ENCODE assay signal across 19 cellular contexts in genomic region chr14:52025952-52026510, GRCh38. TPM values are rescaled to one million over a fixed set of nuclear protein-coding genes. Genes with fewer than 3 reads are reported as not detected.
DNase-seq lines count a peak whose midpoint lies in the region; ATAC-seq and TF ChIP-seq lines count a peak whose summit lies in the region.
"Had no signal": no experiment of that assay in that cellular context is flagged by ENCODE, and none has a peak within 500 bp of the region (broad histone marks: within the 10 kb centered on the region; RNA-seq: fewer than 3 reads in every experiment).

No MANE protein-coding gene starts in this region.

- H3K4me2 ChIP-seq in osteoblast (ENCODE audit: insufficient read depth, low read length), result peak overlapping the region; percentile 4
- H3K4me2 ChIP-seq: PC-9 had no signal

- H3K4me1 ChIP-seq in osteoblast (ENCODE audit: insufficient read depth, low read length) (peaks cover 37% of the 10 kb centered on the region), upper lobe of right lung (no peaks in the 10 kb centered on the region)

- peaks cover 4% of the 10 kb centered on the region for H3K9me3 Mint-ChIP-seq in activated naive CD4-positive, alpha-beta T cell treated with anti-CD3 and anti-CD28 coated beads for 36 hours

- no peaks in the 10 kb centered on the region for H3K27me3 Mint-ChIP-seq in activated naive CD4-positive, alpha-beta T cell treated with anti-CD3 and anti-CD28 coated beads for 36 hours (ENCODE audit: low read depth)
- H3K27me3 Mint-ChIP-seq: activated B cell treated with CpG ODN at 0.5 μM for 24 hours had no signal

- DNase-seq in Right ventricle myocardium superior (no peak), cardiac septum (ENCODE audit: low spot score) (no peak), fibroblast of mammary gland (ENCODE audit: low read depth) (peak; percentile 65), osteoblast (ENCODE audit: insufficient read length, low spot score, missing footprints) (no peak), upper lobe of right lung (no peak), activated gamma-delta T cell (lab: John Stamatoyannopoulos, UW) (no peak)
- no peak for DNase-seq in activated naive CD4-positive, alpha-beta T cell treated with anti-CD3 and anti-CD28 coated beads for 36 hours
- DNase-seq: 8988T; activated B cell treated with CpG ODN at 0.5 μM for 24 hours; activated CD8-positive, alpha-beta memory T cell treated with anti-CD3 and anti-CD28 coated beads for 24 hours; DMS53; NCI-H1436; NCI-H748 treated with DMSO at 0.1 percent for 48 hours; ovary; PC-9; stimulated activated CD8-positive, alpha-beta memory T cell treated with anti-CD3 and anti-CD28 coated beads, Interleukin-4, amount 100 ng/mL, for 48 hours had no signal

- peak overlapping the region; percentile 81 for H3K27ac ChIP-seq in osteoblast (ENCODE audit: low read depth, low read length)
- H3K27ac ChIP-seq in upper lobe of right lung, result peak overlapping the region; percentile 17
- H3K27ac ChIP-seq: ovary, PC-9, suprapubic skin had no signal

- ATAC-seq in Right ventricle myocardium superior (ENCODE audit: poor library complexity) (peak; percentile 3), upper lobe of right lung (no peak), GM19397 (IDR thresholded peaks at IDR 0.05; ENCODE audit: unreplicated experiment) (no peak)

- H3K27me3 ChIP-seq in osteoblast (ENCODE audit: insufficient read depth, low read length) (no peaks in the 10 kb centered on the region), upper lobe of right lung (no peaks in the 10 kb centered on the region)
- H3K27me3 ChIP-seq: adrenal gland, ovary, suprapubic skin had no signal

- H4K20me1 ChIP-seq in osteoblast (ENCODE audit: insufficient read depth, low read length), result no peaks in the 10 kb centered on the region

- intact Hi-C loops in Right ventricle myocardium superior (cut with DNase I), result no loop called here
- intact Hi-C loops in cardiac septum (cut with DNase I), result loop anchor here (10.0 kb wide), 1 partner anchor 239 kb away; the partner anchor contains the start of gene PTGDR
- intact Hi-C loops in upper lobe of right lung (cut with DNase I), result no loop called here
- intact Hi-C loops in activated naive CD4-positive, alpha-beta T cell treated with anti-CD3 and anti-CD28 coated beads for 36 hours (cut with micrococcal nuclease), result loop anchor here (10.0 kb wide), 1 partner anchor 249 kb away; no protein-coding TSS in a partner anchor

- H3K4me3 ChIP-seq in fibroblast of mammary gland (ENCODE audit: control insufficient read depth, low read depth, low read length) (no peak overlapping the region), osteoblast (ENCODE audit: insufficient read depth, low read length) (no peak overlapping the region), upper lobe of right lung (no peak overlapping the region)
- H3K4me3 ChIP-seq: adrenal gland, ovary, PC-9, suprapubic skin had no signal

- no peak overlapping the region for H2AFZ ChIP-seq in osteoblast (ENCODE audit: low read length)
- H2AFZ ChIP-seq: PC-9 had no signal

- H3K79me2 ChIP-seq in osteoblast (ENCODE audit: insufficient read depth, low read length), result no peaks in the 10 kb centered on the region

- peaks cover 29% of the 10 kb centered on the region for H3K4me1 Mint-ChIP-seq in activated naive CD4-positive, alpha-beta T cell treated with anti-CD3 and anti-CD28 coated beads for 36 hours (ENCODE audit: low read depth)

- TF ChIP-seq CTCF in fibroblast of mammary gland (conservative IDR thresholded peaks at IDR 0.05; ENCODE audit: control insufficient read depth, insufficient read depth, low read depth, low read length) (no peak), osteoblast (IDR thresholded peaks at IDR 0.05; ENCODE audit: extremely low read depth, low read depth, low read length) (no peak), upper lobe of right lung (IDR thresholded peaks at IDR 0.05) (no peak)

- no peak overlapping the region for H3K4me3 Mint-ChIP-seq in activated naive CD4-positive, alpha-beta T cell treated with anti-CD3 and anti-CD28 coated beads for 36 hours
- H3K4me3 Mint-ChIP-seq: activated B cell treated with CpG ODN at 0.5 μM for 24 hours had no signal

- H3K36me3 Mint-ChIP-seq in activated naive CD4-positive, alpha-beta T cell treated with anti-CD3 and anti-CD28 coated beads for 36 hours (ENCODE audit: low read depth), result no peaks in the 10 kb centered on the region

- no peak overlapping the region for H3K27ac Mint-ChIP-seq in activated naive CD4-positive, alpha-beta T cell treated with anti-CD3 and anti-CD28 coated beads for 36 hours
- H3K27ac Mint-ChIP-seq: activated B cell treated with CpG ODN at 0.5 μM for 24 hours had no signal

- CTCF ChIA-PET in activated naive CD4-positive, alpha-beta T cell treated with anti-CD3 and anti-CD28 coated beads for 36 hours (lab: Charles Lee), result interaction anchor here (1.0 kb wide), 1 partner anchor 250 kb away, joined by 4 read pairs; no protein-coding TSS in a partner anchor

- H3K9me3 ChIP-seq in osteoblast (ENCODE audit: low read depth, low read length) (no peaks in the 10 kb centered on the region), upper lobe of right lung (no peaks in the 10 kb centered on the region)
- H3K9me3 ChIP-seq: adrenal gland, ovary, suprapubic skin had no signal

- H3K36me3 ChIP-seq in osteoblast (ENCODE audit: insufficient read depth, low read length), result peaks cover 3% of the 10 kb centered on the region
- no peaks in the 10 kb centered on the region for H3K36me3 ChIP-seq in upper lobe of right lung
- H3K36me3 ChIP-seq: ovary, suprapubic skin had no signal

RNA-seq across cellular contexts. Expression of gene RTRAF, which starts 36.7 kb away (rescaled TPM):
- total RNA-seq in Right ventricle myocardium superior, result 218 TPM
- 159 TPM for total RNA-seq in cardiac septum
- 53.2 and 63.6 TPM in 2 replicates for total RNA-seq in osteoblast
- total RNA-seq in upper lobe of right lung, result 104 TPM
- total RNA-seq in activated naive CD4-positive, alpha-beta T cell treated with anti-CD3 and anti-CD28 coated beads for 36 hours, result 100 to 1,000 TPM; 255 to 275 TPM

RNA-seq across cellular contexts. Expression of gene NID2, which starts 42.8 kb away (rescaled TPM):
- total RNA-seq in Right ventricle myocardium superior (39.5 TPM), cardiac septum (37.3 TPM), osteoblast (138 and 141 TPM in 2 replicates), upper lobe of right lung (17.9 TPM)
- total RNA-seq in activated naive CD4-positive, alpha-beta T cell treated with anti-CD3 and anti-CD28 coated beads for 36 hours, result not detected
- total RNA-seq: activated B cell treated with CpG ODN at 0.5 μM for 24 hours had no signal

Comparison
In these comparisons a context has a peak if more than half of its experiments do, and no peak if none do; other contexts are left out.
1. intact Hi-C loops: an anchor here in cardiac septum (10.0 kb wide) and activated naive CD4-positive, alpha-beta T cell treated with anti-CD3 and anti-CD28 coated beads for 36 hours (10.0 kb wide); none called in Right ventricle myocardium superior and upper lobe of right lung.
2. RNA of gene NID2, which starts 42.8 kb away (total RNA-seq): 138 to 141 TPM in osteoblast, 39.5 TPM in Right ventricle myocardium superior (single experiment), 37.3 TPM in cardiac septum (single experiment) and 17.9 TPM in upper lobe of right lung (single experiment); not detected in activated naive CD4-positive, alpha-beta T cell treated with anti-CD3 and anti-CD28 coated beads for 36 hours; every median in the first group is over 10 times any median in the second.